ENCODE assay signal across 8 cellular contexts in genomic region chr9:70420267-70421019, GRCh38. TPM values are rescaled to one million over a fixed set of nuclear protein-coding genes. Genes with fewer than 3 reads are reported as not detected.
DNase-seq lines count a peak whose midpoint lies in the region; ATAC-seq and TF ChIP-seq lines count a peak whose summit lies in the region.

No MANE protein-coding gene starts in this region.

- DNase-seq in Daoy (ENCODE audit: low read depth) (peak; percentile 91), MG63 (peak; percentile 74), SJSA1 (ENCODE audit: low read depth in 1 of 2, low spot score in 2 of 2) (peak; percentile 77 to 84), ascending aorta (ENCODE audit: low spot score in 2 of 2) (peak; percentile 88 to 97), right atrium auricular region (ENCODE audit: low spot score) (peak; percentile 97), progenitor cell of endocrine pancreas (ENCODE audit: low spot score, unreplicated experiment) (peak; percentile 58), amniotic stem cell (lab: John Stamatoyannopoulos, UW) (no peak)

- ATAC-seq in GM21786 (IDR thresholded peaks at IDR 0.05; ENCODE audit: unreplicated experiment): peak; percentile 16

- TF ChIP-seq CTCF in ascending aorta (IDR thresholded peaks at IDR 0.05): no peak
- no peak for TF ChIP-seq CTCF in right atrium auricular region (IDR thresholded peaks at IDR 0.05)
- no peak for TF ChIP-seq CTCF in progenitor cell of endocrine pancreas (IDR thresholded peaks at IDR 0.05; ENCODE audit: unreplicated experiment)

- H3K4me3 ChIP-seq in MG63: peak overlapping the region; percentile 55
- H3K4me3 ChIP-seq in SJSA1: peak overlapping the region; percentile 43
- H3K4me3 ChIP-seq in ascending aorta: peak overlapping the region; percentile 54 to 65
- peak overlapping the region; percentile 41 to 56 for H3K4me3 ChIP-seq in right atrium auricular region

- intact Hi-C loops in ascending aorta (cut with DNase I): loop anchor here (1.0 kb wide), 4 partner anchors 18 to 181 kb away; no protein-coding TSS in a partner anchor

- no peaks in the 10 kb centered on the region for H3K36me3 ChIP-seq in MG63
- no peaks in the 10 kb centered on the region for H3K36me3 ChIP-seq in SJSA1
- H3K36me3 ChIP-seq in ascending aorta: no peaks in the 10 kb centered on the region
- no peaks in the 10 kb centered on the region for H3K36me3 ChIP-seq in right atrium auricular region

- H3K27me3 ChIP-seq in MG63 (no peaks in the 10 kb centered on the region), SJSA1 (replicated peaks) (no peaks in the 10 kb centered on the region), ascending aorta (no peaks in the 10 kb centered on the region), right atrium auricular region (no peaks in the 10 kb centered on the region)

- H3K4me1 Mint-ChIP-seq in progenitor cell of endocrine pancreas (ENCODE audit: low read depth): peaks cover 15% of the 10 kb centered on the region

- H3K36me3 Mint-ChIP-seq in progenitor cell of endocrine pancreas (ENCODE audit: insufficient read depth): no peaks in the 10 kb centered on the region

- H3K27ac Mint-ChIP-seq in progenitor cell of endocrine pancreas: peak overlapping the region; percentile 100

- H3K27ac ChIP-seq in SJSA1 (peak overlapping the region; percentile 95), ascending aorta (peak overlapping the region; percentile 100), right atrium auricular region (peak overlapping the region; percentile 100)

- H3K4me1 ChIP-seq in SJSA1 (replicated peaks) (peaks cover 17% of the 10 kb centered on the region), ascending aorta (peaks cover 14 to 36% of the 10 kb centered on the region in 2 donors), right atrium auricular region (peaks cover 7 to 63% of the 10 kb centered on the region in 2 donors)

- peaks cover 40% of the 10 kb centered on the region for H3K27me3 Mint-ChIP-seq in progenitor cell of endocrine pancreas

- H3K9me3 Mint-ChIP-seq in progenitor cell of endocrine pancreas (ENCODE audit: low read depth): no peaks in the 10 kb centered on the region

- no peaks in the 10 kb centered on the region for H3K9me3 ChIP-seq in MG63
- H3K9me3 ChIP-seq in SJSA1 (replicated peaks): no peaks in the 10 kb centered on the region
- H3K9me3 ChIP-seq in ascending aorta: no peaks in the 10 kb centered on the region
- no peaks in the 10 kb centered on the region for H3K9me3 ChIP-seq in right atrium auricular region

- H3K4me3 Mint-ChIP-seq in progenitor cell of endocrine pancreas (ENCODE audit: low read depth): peak overlapping the region; percentile 70

RNA-seq across cellular contexts. Expression of gene KLF9, which starts 6.0 kb away (rescaled TPM):
- total RNA-seq in Daoy (2014; rRNA removed; shearing (Covaris generic)): 9.4 and 10.6 TPM in 2 replicates
- total RNA-seq in MG63 (2014; rRNA removed; shearing (Covaris generic); ENCODE audit: low replicate concordance): 2.1 and 5.5 TPM in 2 replicates
- 3.2 and 5.9 TPM in 2 replicates for total RNA-seq in SJSA1 (2014; rRNA removed; shearing (Covaris generic))
- total RNA-seq in ascending aorta (98.7 TPM), right atrium auricular region (10 to 100 TPM; 74.1 to 76.7 TPM), progenitor cell of endocrine pancreas (0.47 and 0.57 TPM in 2 replicates)
